ENCODE assay signal across 9 cellular contexts in genomic region chr3:127762077-127762786, GRCh38.
DNase-seq lines count a peak whose midpoint lies in the region; ATAC-seq and FAIRE-seq lines count a peak whose summit lies in the region.
"Had no signal": no experiment of that assay in that cellular context is flagged by ENCODE, and none has a peak within 500 bp of the region (broad histone marks: within the 10 kb centered on the region; RNA-seq: fewer than 3 reads in every experiment).

No MANE protein-coding gene starts in this region.

- ATAC-seq in GM19395 (IDR thresholded peaks at IDR 0.05; ENCODE audit: unreplicated experiment) (peak; percentile 74), HG03565 (IDR thresholded peaks at IDR 0.05; ENCODE audit: unreplicated experiment) (peak; percentile 51)
- ATAC-seq in effector memory CD8-positive, alpha-beta T cell (replicated peaks): peak; percentile 26

- no peak overlapping the region for H3K27ac Mint-ChIP-seq in effector memory CD8-positive, alpha-beta T cell
- no peak overlapping the region for H3K27ac Mint-ChIP-seq in activated T-helper 1 cell treated with anti-CD3 and anti-CD28 coated beads, Interleukin-12 subunit alpha, Interleukin-12 subunit beta, Interleukin-2, Interleukin-4 antibody, amounts not matched to agents 30 ng/mL and 10 ng/mL and 1 ng/mL, durations not matched to agents 14 hours and 24 hours and 36 hours

- no peaks in the 10 kb centered on the region for H3K27me3 ChIP-seq in small intestine (ENCODE audit: control insufficient read depth in 2 of 2, insufficient read depth in 2 of 2, low read length in 2 of 2)

- FAIRE-seq in small intestine (lab: Jason Lieb, UNC) (no peak), HTR-8/SVneo (lab: Jason Lieb, UNC) (no peak)

- peak overlapping the region; percentile 2 to 52 for H3K27ac ChIP-seq in small intestine (ENCODE audit: low read depth in 1 of 2, low read length in 1 of 2)
- H3K27ac ChIP-seq: parathyroid adenoma had no signal

- H3K9me3 ChIP-seq in small intestine (ENCODE audit: control insufficient read depth, low read depth): no peaks in the 10 kb centered on the region

- H3K36me3 Mint-ChIP-seq in effector memory CD8-positive, alpha-beta T cell (ENCODE audit: insufficient read depth): no peaks in the 10 kb centered on the region
- H3K36me3 Mint-ChIP-seq in activated T-helper 1 cell treated with anti-CD3 and anti-CD28 coated beads, Interleukin-12 subunit alpha, Interleukin-12 subunit beta, Interleukin-2, Interleukin-4 antibody, amounts not matched to agents 30 ng/mL and 10 ng/mL and 1 ng/mL, durations not matched to agents 14 hours and 24 hours and 36 hours (ENCODE audit: low read depth): no peaks in the 10 kb centered on the region

- 37 to 64% (median 42%) methylated on average over 15 of the region's 15 CpGs for WGBS in small intestine, 3 donors

- peak overlapping the region; percentile 50 to 65 for H3K4me3 Mint-ChIP-seq in effector memory CD8-positive, alpha-beta T cell
- H3K4me3 Mint-ChIP-seq in activated T-helper 1 cell treated with anti-CD3 and anti-CD28 coated beads, Interleukin-12 subunit alpha, Interleukin-12 subunit beta, Interleukin-2, Interleukin-4 antibody, amounts not matched to agents 30 ng/mL and 10 ng/mL and 1 ng/mL, durations not matched to agents 14 hours and 24 hours and 36 hours: no peak overlapping the region

- H3K36me3 ChIP-seq in small intestine (ENCODE audit: control insufficient read depth in 2 of 2, insufficient read depth in 2 of 2, low read length in 2 of 2): no peaks in the 10 kb centered on the region

- peak; percentile 49 for DNase-seq in CD1c-positive myeloid dendritic cell (ENCODE audit: extremely low spot score)
- DNase-seq in effector memory CD8-positive, alpha-beta T cell: no peak
- DNase-seq in small intestine: no peak
- no peak for DNase-seq in HTR-8/SVneo (ENCODE audit: insufficient read length, low spot score)
- no peak for DNase-seq in activated T-helper 1 cell treated with anti-CD3 and anti-CD28 coated beads, Interleukin-12 subunit alpha, Interleukin-12 subunit beta, Interleukin-2, Interleukin-4 antibody, amounts not matched to agents 30 ng/mL and 10 ng/mL and 1 ng/mL, durations not matched to agents 14 hours and 24 hours and 36 hours (ENCODE audit: low spot score)
- DNase-seq in middle frontal gyrus (ENCODE audit: extremely low spot score, low spot score): no peak

- H3K4me1 ChIP-seq in small intestine (ENCODE audit: control insufficient read depth in 2 of 2, insufficient read depth in 1 of 2, low read depth in 1 of 2, low read length in 1 of 2): peaks cover 0 to 6% of the 10 kb centered on the region in 2 donors
- H3K4me1 ChIP-seq: parathyroid adenoma had no signal

- intact Hi-C loops in activated T-helper 1 cell treated with anti-CD3 and anti-CD28 coated beads, Interleukin-12 subunit alpha, Interleukin-12 subunit beta, Interleukin-2, Interleukin-4 antibody, amounts not matched to agents 30 ng/mL and 10 ng/mL and 1 ng/mL, durations not matched to agents 14 hours and 24 hours and 36 hours (cut with micrococcal nuclease): no loop called here

- H3K27me3 Mint-ChIP-seq in effector memory CD8-positive, alpha-beta T cell: peaks cover 23 to 32% of the 10 kb centered on the region in 2 donors
- H3K27me3 Mint-ChIP-seq in activated T-helper 1 cell treated with anti-CD3 and anti-CD28 coated beads, Interleukin-12 subunit alpha, Interleukin-12 subunit beta, Interleukin-2, Interleukin-4 antibody, amounts not matched to agents 30 ng/mL and 10 ng/mL and 1 ng/mL, durations not matched to agents 14 hours and 24 hours and 36 hours (ENCODE audit: insufficient read depth): peaks cover 7% of the 10 kb centered on the region

- peaks cover 0 to 4% of the 10 kb centered on the region in 2 donors for H3K4me1 Mint-ChIP-seq in effector memory CD8-positive, alpha-beta T cell (ENCODE audit: low read depth in 2 of 2)
- H3K4me1 Mint-ChIP-seq in activated T-helper 1 cell treated with anti-CD3 and anti-CD28 coated beads, Interleukin-12 subunit alpha, Interleukin-12 subunit beta, Interleukin-2, Interleukin-4 antibody, amounts not matched to agents 30 ng/mL and 10 ng/mL and 1 ng/mL, durations not matched to agents 14 hours and 24 hours and 36 hours (ENCODE audit: low read depth): peaks cover 4% of the 10 kb centered on the region

- no peaks in the 10 kb centered on the region for H3K9me3 Mint-ChIP-seq in effector memory CD8-positive, alpha-beta T cell
- H3K9me3 Mint-ChIP-seq in activated T-helper 1 cell treated with anti-CD3 and anti-CD28 coated beads, Interleukin-12 subunit alpha, Interleukin-12 subunit beta, Interleukin-2, Interleukin-4 antibody, amounts not matched to agents 30 ng/mL and 10 ng/mL and 1 ng/mL, durations not matched to agents 14 hours and 24 hours and 36 hours: no peaks in the 10 kb centered on the region

- no peak overlapping the region for H3K4me3 ChIP-seq in small intestine (ENCODE audit: low read depth in 1 of 2, low read length in 2 of 2)
